8 cellular contexts compared by ENCODE assay signal in genomic region chr7:29091722-29092121, GRCh38. TPM values are rescaled to one million over a fixed set of nuclear protein-coding genes. Genes with fewer than 3 reads are reported as not detected.
A peak's percentile ranks its signal among the peaks of the same experiment; 100 is the strongest.
DNase-seq lines count a peak whose midpoint lies in the region; ATAC-seq and TF ChIP-seq lines count a peak whose summit lies in the region.

No MANE protein-coding gene starts in this region.

- H3K36me3 ChIP-seq in adrenal gland (replicated peaks in 1 of 2) (no peaks in the 10 kb centered on the region), muscle layer of colon (ENCODE audit: insufficient read depth, low read length) (no peaks in the 10 kb centered on the region)

- TF ChIP-seq POLR2A in adrenal gland (IDR thresholded peaks at IDR 0.05): no peak
- no peak for TF ChIP-seq POLR2A in lower leg skin (IDR thresholded peaks at IDR 0.05)

- 22 to 40% (median 36%) methylated on average over 4 of the region's 4 CpGs for WGBS in adrenal gland, 4 donors
- WGBS in lower leg skin, 2 donors: 23 to 49% methylated on average over 4 of the region's 4 CpGs

- H3K4me1 ChIP-seq in adrenal gland (replicated peaks in 1 of 2): peaks cover 5 to 33% of the 10 kb centered on the region in 2 donors
- peaks cover 34% of the 10 kb centered on the region for H3K4me1 ChIP-seq in muscle layer of colon (ENCODE audit: insufficient read depth, low read length)

- peak; percentile 98 for ATAC-seq in GM18499 (IDR thresholded peaks at IDR 0.05; ENCODE audit: insufficient read depth, unreplicated experiment)
- peak; percentile 85 for ATAC-seq in HG02970 (IDR thresholded peaks at IDR 0.05; ENCODE audit: low FRiP score, unreplicated experiment)

- H3K27ac ChIP-seq in adrenal gland (peak overlapping the region in 3 of 5 donors; percentile 57 to 77 (median 72)), muscle layer of colon (ENCODE audit: low read depth, low read length) (peak overlapping the region; percentile 12)

- H3K9me3 ChIP-seq in adrenal gland (replicated peaks in 1 of 3): no peaks in the 10 kb centered on the region
- H3K9me3 ChIP-seq in muscle layer of colon (ENCODE audit: low read length): no peaks in the 10 kb centered on the region

- no peak for DNase-seq in adrenal gland
- DNase-seq in H4 (ENCODE audit: low spot score): no peak
- no peak for DNase-seq in DMS114 treated with DMSO at 0.1 percent for 48 hours (lab: John Stamatoyannopoulos, UW; ENCODE audit: unreplicated experiment)
- DNase-seq in lower leg skin (ENCODE audit: low spot score in 2 of 2): no peak
- no peak for DNase-seq in cortex of kidney (lab: John Stamatoyannopoulos, UW)

- peak in 1 of 6 experiments; percentile 14 for TF ChIP-seq CTCF in adrenal gland (IDR thresholded peaks at IDR 0.05)
- no peak for TF ChIP-seq CTCF in lower leg skin (IDR thresholded peaks at IDR 0.05)

- no peak overlapping the region for H3K9ac ChIP-seq in muscle layer of colon (ENCODE audit: low read length)

- H3K4me3 ChIP-seq in adrenal gland (peak overlapping the region in 1 of 4 donors; percentile 39), muscle layer of colon (ENCODE audit: low read depth in 1 of 2, low read length in 2 of 2) (peak overlapping the region in 1 of 2 donors; percentile 53), lower leg skin (ENCODE audit: low read depth, poor library complexity, severe bottlenecking) (no peak overlapping the region)

- no peaks in the 10 kb centered on the region for H3K27me3 ChIP-seq in adrenal gland
- no peaks in the 10 kb centered on the region for H3K27me3 ChIP-seq in muscle layer of colon (ENCODE audit: control insufficient read depth in 1 of 2, insufficient read depth in 2 of 2, low read length in 2 of 2)

- intact Hi-C loops in adrenal gland (cut with DNase I) (no loop called here), lower leg skin (cut with DNase I; ENCODE audit: low total_unique reads) (no loop called here)

RNA-seq across cellular contexts. Expression of gene CPVL, which starts 54.6 kb away (rescaled TPM):
- total RNA-seq in adrenal gland: 10 to 100 TPM in 7 of 8 donors, 1 to 10 TPM in 1; 3.2 to 61.7 (median 34.7) TPM
- 10 to 100 TPM in 2 of 3 donors, 1 to 10 TPM in 1; 8.1 to 15.2 (median 10.3) TPM for polyA plus RNA-seq in adrenal gland
- 106 and 113 TPM in 2 replicates for total RNA-seq in H4 (2014; rRNA removed; shearing (Covaris generic))
- 10 to 100 TPM in 3 of 4 donors, 1 to 10 TPM in 1; 8.8 to 17.5 (median 12.6) TPM for total RNA-seq in lower leg skin
